8 cellular contexts compared by ENCODE assay signal in the genomic region with DNA sequence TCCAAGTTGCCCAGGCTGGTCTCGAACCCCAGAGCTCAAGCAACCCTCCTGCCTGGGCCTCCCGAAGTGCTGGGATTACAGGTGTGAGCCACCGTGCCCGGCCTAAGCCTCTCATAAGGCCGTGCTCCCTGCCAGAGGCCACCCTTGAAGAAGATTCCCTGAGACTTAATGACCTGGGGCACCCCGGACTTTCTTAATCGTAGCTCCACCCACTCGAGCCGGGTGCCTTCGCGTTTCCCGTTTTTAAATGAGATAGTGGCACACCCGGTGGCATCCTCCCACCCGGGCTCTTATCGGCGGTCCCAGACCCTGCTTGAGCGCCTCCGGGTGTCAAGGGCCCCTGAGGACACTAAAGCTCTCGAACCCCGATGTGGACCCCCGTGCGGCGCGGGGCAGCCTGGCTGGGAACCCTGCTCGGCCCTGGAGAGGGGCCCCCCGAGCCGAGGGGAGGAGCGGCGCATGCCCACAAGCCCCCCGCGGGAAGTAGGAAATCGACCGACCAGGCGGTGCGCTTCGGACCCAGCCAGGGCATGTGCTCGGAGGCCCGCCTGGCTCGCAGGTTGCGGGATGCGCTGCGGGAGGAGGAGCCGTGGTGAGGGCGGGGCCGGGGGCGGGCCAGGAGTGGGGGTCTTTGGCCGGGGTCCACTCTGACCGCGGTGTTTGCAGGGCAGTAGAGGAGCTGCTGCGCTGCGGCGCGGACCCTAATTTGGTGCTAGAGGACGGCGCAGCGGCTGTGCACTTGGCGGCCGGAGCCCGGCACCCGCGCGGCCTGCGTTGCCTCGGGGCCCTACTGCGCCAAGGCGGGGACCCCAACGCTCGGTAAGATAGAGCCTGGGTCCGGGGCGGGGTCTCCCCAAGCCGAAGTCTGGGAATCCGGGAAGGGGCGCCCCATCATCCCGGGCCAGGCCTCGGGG. TPM values are rescaled to one million over a fixed set of nuclear protein-coding genes. Genes with fewer than 3 reads are reported as not detected.
DNase-seq lines count a peak whose midpoint lies in the region; ATAC-seq, FAIRE-seq and TF ChIP-seq lines count a peak whose summit lies in the region.

TSS of gene ANKLE1 (plus strand) at position 511 of the 914 bp plus-strand sequence. CDS start at position 531, 20 bp downstream.

- peak; percentile 39 for ATAC-seq in GM19438 (IDR thresholded peaks at IDR 0.05; ENCODE audit: low read depth, unreplicated experiment)
- ATAC-seq in Panc1 = no peak
- peak; percentile 81 for ATAC-seq in GM12878
- ATAC-seq in stimulated activated naive B cell treated with anti-CD40 and anti-IgM and Interleukin-4, amounts not matched to agents 10 μg/mL and 1 μg/mL and 100 μg/mL, for 72 hours (replicated peaks) = peak; percentile 69 to 72

- TF ChIP-seq RAD21 in GM12878 (IDR thresholded peaks at IDR 0.05; ENCODE audit: insufficient read depth, low read depth, low read length) = no peak

- H3K27ac ChIP-seq in Panc1 (ENCODE audit: low read length) (no peak within 1 kb of the TSS), GM12878 (ENCODE audit: control insufficient read depth, insufficient read depth) (peak within 1 kb of the TSS; percentile 68)

- intact Hi-C loops in CD14-positive monocyte (cut with micrococcal nuclease) = loop anchor here (2.0 to 5.0 kb wide), 2 partner anchors 23 to 74 kb away; no protein-coding TSS in a partner anchor
- intact Hi-C loops in Panc1 (cut with micrococcal nuclease; ENCODE audit: unreplicated experiment) = loop anchor here (10.0 kb wide), 1 partner anchor 57 kb away; the partner anchor contains the start of gene OCEL1
- intact Hi-C loops in GM12878 (cut with micrococcal nuclease; ENCODE audit: unreplicated experiment) = loop anchor here (1.0 to 2.0 kb wide), 4 partner anchors 15 to 214 kb away; partner anchors contain the start of gene BABAM1

- peak; percentile 73 for DNase-seq in CD14-positive monocyte (ENCODE audit: low spot score)
- no peak for DNase-seq in Panc1 (ENCODE audit: low read depth, low spot score)
- peak; percentile 32 for DNase-seq in GM12878 (ENCODE audit: low read depth, low spot score)
- peak; percentile 68 for DNase-seq in left kidney (ENCODE audit: low read depth, low spot score)
- DNase-seq in stimulated activated naive B cell treated with anti-CD40 and anti-IgM and Interleukin-4, amounts not matched to agents 10 μg/mL and 1 μg/mL and 100 μg/mL, for 72 hours = peak; percentile 64
- no peak for DNase-seq in superior temporal gyrus (ENCODE audit: extremely low spot score)
- no peak for DNase-seq in H54 (ENCODE audit: insufficient read length, low spot score)

- H3K27ac Mint-ChIP-seq in CD14-positive monocyte = peak within 1 kb of the TSS; percentile 50 to 85 (median 66)
- H3K27ac Mint-ChIP-seq in stimulated activated naive B cell treated with anti-CD40 and anti-IgM and Interleukin-4, amounts not matched to agents 10 μg/mL and 1 μg/mL and 100 μg/mL, for 72 hours = peak within 1 kb of the TSS; percentile 80

- TF ChIP-seq EP300 in GM12878 (IDR thresholded peaks at IDR 0.05; ENCODE audit: borderline replicate concordance in 1 of 2, control insufficient read depth in 1 of 2, low read depth in 2 of 2, low read length in 2 of 2) = no peak

- H3K36me3 ChIP-seq in Panc1 (ENCODE audit: control insufficient read depth, insufficient read depth, low read length) (no peaks in the 10 kb centered on the region), GM12878 (ENCODE audit: control insufficient read depth in 2 of 2, insufficient read depth in 2 of 2, low read length in 1 of 2) (peaks cover 0 to 9% of the 10 kb centered on the region in 2 experiments; a peak in 3 of 4 replicates)

- SMC1A ChIA-PET in GM12878 (lab: Charles Lee; ENCODE audit: uncharacterized antibody, unreplicated experiment) = interaction anchor here (0.6 to 6.5 kb wide), 13 partner anchors 11 to 567 kb away, joined by 3 to 43 read pairs (median 4); partner anchors contain the start of genes BABAM1 and USHBP1

- peaks cover 19% of the 10 kb centered on the region for H3K4me1 Mint-ChIP-seq in CD14-positive monocyte
- H3K4me1 Mint-ChIP-seq in stimulated activated naive B cell treated with anti-CD40 and anti-IgM and Interleukin-4, amounts not matched to agents 10 μg/mL and 1 μg/mL and 100 μg/mL, for 72 hours = peaks cover 11 to 32% of the 10 kb centered on the region in 2 donors

- CTCF ChIA-PET in Panc1 (lab: Charles Lee) (interaction anchor here (0.6 to 1.3 kb wide), 4 partner anchors 15 to 64 kb away, joined by 3 to 5 read pairs (median 4); partner anchors contain the start of gene DDA1), GM12878 (lab: Yijun Ruan, JAX) (interaction anchor here (0.6 to 6.9 kb wide), 29 partner anchors 8 to 566 kb away, joined by 3 to 120 read pairs (median 4); partner anchors contain the start of genes ABHD8, BABAM1, MRPL34 and MYO9B)

- H2AFZ ChIP-seq in GM12878 (ENCODE audit: control insufficient read depth, low read depth, low read length) = peak within 1 kb of the TSS; percentile 58

- no peaks in the 10 kb centered on the region for H3K9me3 Mint-ChIP-seq in CD14-positive monocyte
- no peaks in the 10 kb centered on the region for H3K9me3 Mint-ChIP-seq in stimulated activated naive B cell treated with anti-CD40 and anti-IgM and Interleukin-4, amounts not matched to agents 10 μg/mL and 1 μg/mL and 100 μg/mL, for 72 hours

- no peaks in the 10 kb centered on the region for H4K20me1 ChIP-seq in GM12878 (ENCODE audit: control insufficient read depth, insufficient read depth)

- H3K4me3 ChIP-seq in Panc1 (ENCODE audit: low read depth in 2 of 2, low read length in 2 of 2) (peak within 1 kb of the TSS; percentile 29 to 44), GM12878 (peak within 1 kb of the TSS; percentile 85)

- FAIRE-seq in GM12878 (lab: Jason Lieb, UNC) (peak; percentile 54), H54 (lab: Jason Lieb, UNC) (no peak)

- H3K9me3 ChIP-seq in Panc1 (ENCODE audit: control insufficient read depth, insufficient read depth, low read depth, low read length) = no peaks in the 10 kb centered on the region
- no peaks in the 10 kb centered on the region for H3K9me3 ChIP-seq in GM12878 (replicated peaks; ENCODE audit: control insufficient read depth, insufficient read depth, low read length)

- in situ Hi-C loops in Panc1 (cut with HindIII; ENCODE audit: low pct_unique_long_range_greater_than_20kb, low sequenced_read_pairs) = no loop called here
- in situ Hi-C loops in GM12878 (cut with MboI) = no loop called here

- H3K9ac ChIP-seq in GM12878 (ENCODE audit: control insufficient read depth, insufficient read depth, low read length) = peak within 1 kb of the TSS; percentile 73

- no peak for TF ChIP-seq CTCF in CD14-positive monocyte (IDR thresholded peaks at IDR 0.05)
- no peak for TF ChIP-seq CTCF in Panc1 (IDR thresholded peaks at IDR 0.05)
- no peak for TF ChIP-seq CTCF in GM12878 (IDR thresholded peaks at IDR 0.05 in 2 of 3, conservative IDR thresholded peaks at IDR 0.05 in 1 of 3; ENCODE audit: control insufficient read depth in 2 of 3, extremely low read depth in 1 of 3, insufficient read depth in 1 of 3, low read depth in 3 of 3, low read length in 3 of 3)

- under 1% methylated on average over 55 of the region's 75 CpGs for WGBS in GM12878 (ENCODE audit: insufficient coverage, insufficient replicate concordance, low lambda C conversion rate, missing lambda C conversion rate)

- RAD21 ChIA-PET in GM12878 (lab: Charles Lee; ENCODE audit: unreplicated experiment) = interaction anchor here (0.6 to 4.3 kb wide), 17 partner anchors 15 to 502 kb away, joined by 3 to 22 read pairs (median 4); partner anchors contain the start of genes BABAM1, DDA1, USE1 and USHBP1

- H3K27me3 Mint-ChIP-seq in CD14-positive monocyte (ENCODE audit: low read depth in 3 of 3) = peaks cover 0 to 2% (median 0%) of the 10 kb centered on the region in 3 donors
- H3K27me3 Mint-ChIP-seq in stimulated activated naive B cell treated with anti-CD40 and anti-IgM and Interleukin-4, amounts not matched to agents 10 μg/mL and 1 μg/mL and 100 μg/mL, for 72 hours = no peaks in the 10 kb centered on the region

- no TSS peak for BruUV-seq in Panc1 (replicated peaks; lab: Mats Ljungman, UMichigan)
- BruUV-seq in GM12878 (replicated peaks; lab: Mats Ljungman, UMichigan) = no TSS peak

- peaks cover 19 to 49% of the 10 kb centered on the region in 2 donors for H3K36me3 Mint-ChIP-seq in CD14-positive monocyte
- H3K36me3 Mint-ChIP-seq in stimulated activated naive B cell treated with anti-CD40 and anti-IgM and Interleukin-4, amounts not matched to agents 10 μg/mL and 1 μg/mL and 100 μg/mL, for 72 hours = peaks cover 29 to 40% of the 10 kb centered on the region in 2 donors

- no peaks in the 10 kb centered on the region for H3K27me3 ChIP-seq in Panc1 (ENCODE audit: control insufficient read depth, insufficient read depth, low read length)
- no peaks in the 10 kb centered on the region for H3K27me3 ChIP-seq in GM12878 (replicated peaks in 1 of 2; ENCODE audit: control insufficient read depth in 2 of 2, insufficient read depth in 2 of 2, low read length in 1 of 2)

- peak; percentile 70 for TF ChIP-seq POLR2A in GM12878 (IDR thresholded peaks at IDR 0.05; ENCODE audit: low read depth, low read length)
- TF ChIP-seq POLR2A in H54 (IDR thresholded peaks at IDR 0.05; ENCODE audit: low read depth, low read length) = no peak

- no peaks in the 10 kb centered on the region for H3K4me1 ChIP-seq in Panc1 (ENCODE audit: control insufficient read depth, insufficient read depth, low read length)
- peaks cover 9% of the 10 kb centered on the region for H3K4me1 ChIP-seq in GM12878 (ENCODE audit: control insufficient read depth, insufficient read depth, low read length)

- peak within 1 kb of the TSS; percentile 81 to 91 for H3K4me3 Mint-ChIP-seq in CD14-positive monocyte
- H3K4me3 Mint-ChIP-seq in stimulated activated naive B cell treated with anti-CD40 and anti-IgM and Interleukin-4, amounts not matched to agents 10 μg/mL and 1 μg/mL and 100 μg/mL, for 72 hours = peak within 1 kb of the TSS; percentile 88 to 90

- H3K4me2 ChIP-seq in GM12878 (ENCODE audit: control insufficient read depth, insufficient read depth) = peak within 1 kb of the TSS; percentile 92

- no peaks in the 10 kb centered on the region; the same call in 1 of the 2 replicates for H3K79me2 ChIP-seq in GM12878 (ENCODE audit: control insufficient read depth, insufficient read depth, low read length)

- POLR2A ChIA-PET in Panc1 (lab: Charles Lee) (no interaction called here), GM12878 (lab: Charles Lee) (interaction anchor here (0.6 to 3.2 kb wide), 10 partner anchors 14 to 997 kb away, joined by 3 to 16 read pairs (median 3); partner anchors contain the start of genes BABAM1, OCEL1 and USE1)

RNA-seq across cellular contexts. Expression of gene ANKLE1, which starts in this region (rescaled TPM):
- polyA plus RNA-seq in CD14-positive monocyte (1 to 10 TPM; 1.3 to 2.2 TPM), GM12878 (2011; rRNA removed) (2.2 and 4.4 TPM in 2 replicates), GM12878 (2014; fragmentation: Illumina TruSeq; extraction: Trizol) (6.2 and 8.4 TPM in 2 replicates), GM12878 (2014; fragmentation: Nextera tagmentation; extraction: Ambion mirVana) (1 to 10 TPM; 2.2 to 2.3 TPM), GM12878 (2014; rRNA removed) (17.9 and 20.8 TPM in 2 replicates), GM12878 (2016; fragmentation: Nextera tagmentation; extraction: Ambion mirVana) (10 to 100 TPM; 16.5 to 16.6 TPM)
- total RNA-seq in Panc1 (2021; ENCODE audit: unreplicated experiment) (1.1 TPM), GM12878 (2014; rRNA removed) (10.7 and 13.4 TPM in 2 replicates), GM12878 (2014; rRNA removed; fragmentation: Illumina TruSeq; extraction: Trizol) (4.6 and 5.5 TPM in 2 replicates), GM12878 (2021) (13.1 and 16.0 TPM in 2 replicates)
- polyA plus RNA-seq in Panc1 (2012; ENCODE audit: insufficient read length) = 1.4 TPM
- 14.1 and 14.4 TPM in 2 replicates for total RNA-seq in GM12878 (2013; cell fraction: nucleolus; rRNA removed)
- 1.2 TPM for polyA plus RNA-seq in GM12878 (2011; ENCODE audit: low read depth)
- polyA plus RNA-seq in GM12878 (2011; cell fraction: cytosol; rRNA removed) = 4.9 and 8.8 TPM in 2 replicates
- 20.6 and 30.5 TPM in 2 replicates for polyA plus RNA-seq in GM12878 (2011; cell fraction: nucleus; rRNA removed)
- 3.6 and 4.6 TPM in 2 replicates for polyA plus RNA-seq in GM12878 (2012)
- polyA minus RNA-seq in GM12878 (2011; rRNA and poly(A)+ RNA removed) = 2.4 and 5.0 TPM in 2 replicates
- 3.6 and 4.7 TPM in 2 replicates for polyA minus RNA-seq in GM12878 (2011; cell fraction: cytosol; rRNA and poly(A)+ RNA removed)
- 9.4 and 19.7 TPM in 2 replicates for polyA minus RNA-seq in GM12878 (2011; cell fraction: nucleus; rRNA and poly(A)+ RNA removed)

Comparison
In these comparisons a context has a peak if more than half of its experiments do, and no peak if none do; other contexts are left out.
1. DNase-seq: peak in CD14-positive monocyte (single experiment), GM12878 (single experiment), left kidney (single experiment) and stimulated activated naive B cell treated with anti-CD40 and anti-IgM and Interleukin-4, amounts not matched to agents 10 μg/mL and 1 μg/mL and 100 μg/mL, for 72 hours (single experiment); none in Panc1 (single experiment), superior temporal gyrus (single experiment) and H54 (single experiment).